ENCODE assay signal across 12 cellular contexts in genomic region chr3:156341831-156342416, GRCh38.
DNase-seq lines count a peak whose midpoint lies in the region; ATAC-seq lines count a peak whose summit lies in the region.
"Had no signal": no experiment of that assay in that cellular context is flagged by ENCODE, and none has a peak within 500 bp of the region (broad histone marks: within the 10 kb centered on the region; RNA-seq: fewer than 3 reads in every experiment).

No MANE protein-coding gene starts in this region.

- CTCF ChIA-PET in activated CD8-positive, alpha-beta T cell treated with anti-CD3 and anti-CD28 coated beads, Interleukin-2, amount 10 ng/mL, durations not matched to agents 7 days and 5 days (lab: Charles Lee) = interaction anchor here (1.1 to 1.5 kb wide), 3 partner anchors 14 to 168 kb away, joined by 3 to 4 read pairs (median 3); no protein-coding TSS in a partner anchor

- peak; percentile 100 for ATAC-seq in GM18498 (IDR thresholded peaks at IDR 0.05; ENCODE audit: unreplicated experiment)
- peak; percentile 100 for ATAC-seq in GM19468 (IDR thresholded peaks at IDR 0.05; ENCODE audit: extremely low read depth, unreplicated experiment)
- ATAC-seq in HG03025 (IDR thresholded peaks at IDR 0.05; ENCODE audit: low FRiP score, unreplicated experiment) = peak; percentile 100
- no peak for ATAC-seq in activated CD8-positive, alpha-beta T cell treated with anti-CD3 and anti-CD28 coated beads, Interleukin-2, amount 10 ng/mL, durations not matched to agents 7 days and 5 days

- no peaks in the 10 kb centered on the region for H3K36me3 Mint-ChIP-seq in activated CD8-positive, alpha-beta T cell treated with anti-CD3 and anti-CD28 coated beads, Interleukin-2, amount 10 ng/mL, durations not matched to agents 7 days and 5 days (ENCODE audit: low read depth)

- POLR2A ChIA-PET in activated CD8-positive, alpha-beta T cell treated with anti-CD3 and anti-CD28 coated beads, Interleukin-2, amount 10 ng/mL, durations not matched to agents 7 days and 5 days (lab: Charles Lee) = no interaction called here

- H3K9me3 Mint-ChIP-seq in activated CD8-positive, alpha-beta T cell treated with anti-CD3 and anti-CD28 coated beads, Interleukin-2, amount 10 ng/mL, durations not matched to agents 7 days and 5 days (ENCODE audit: insufficient read depth) = no peaks in the 10 kb centered on the region

- DNase-seq in NOMO-1 treated with dmso at 0.1 percent for 144 hours (lab: John Stamatoyannopoulos, UW; ENCODE audit: unreplicated experiment) = peak; percentile 61
- no peak for DNase-seq in activated CD8-positive, alpha-beta T cell treated with anti-CD3 and anti-CD28 coated beads, Interleukin-2, amount 10 ng/mL, durations not matched to agents 7 days and 5 days
- DNase-seq in NCI-H345 (lab: John Stamatoyannopoulos, UW) = no peak
- DNase-seq in GDM1 (lab: John Stamatoyannopoulos, UW) = no peak
- DNase-seq in NCI-H524 treated with DMSO at 0.1 percent for 48 hours (lab: John Stamatoyannopoulos, UW) = no peak
- DNase-seq: cortex of kidney, NCI-H187 treated with DMSO at 0.1 percent for 48 hours, SW 1271, testis had no signal

- no peak overlapping the region for H3K4me3 Mint-ChIP-seq in activated CD8-positive, alpha-beta T cell treated with anti-CD3 and anti-CD28 coated beads, Interleukin-2, amount 10 ng/mL, durations not matched to agents 7 days and 5 days

- peaks cover 4% of the 10 kb centered on the region for H3K4me1 Mint-ChIP-seq in activated CD8-positive, alpha-beta T cell treated with anti-CD3 and anti-CD28 coated beads, Interleukin-2, amount 10 ng/mL, durations not matched to agents 7 days and 5 days (ENCODE audit: low read depth)

- peaks cover 13% of the 10 kb centered on the region for H3K27me3 Mint-ChIP-seq in activated CD8-positive, alpha-beta T cell treated with anti-CD3 and anti-CD28 coated beads, Interleukin-2, amount 10 ng/mL, durations not matched to agents 7 days and 5 days (ENCODE audit: low read depth)

- no peak overlapping the region for H3K27ac Mint-ChIP-seq in activated CD8-positive, alpha-beta T cell treated with anti-CD3 and anti-CD28 coated beads, Interleukin-2, amount 10 ng/mL, durations not matched to agents 7 days and 5 days
